Comparison of ENCODE assay signal across 8 cellular contexts in the genomic region with DNA sequence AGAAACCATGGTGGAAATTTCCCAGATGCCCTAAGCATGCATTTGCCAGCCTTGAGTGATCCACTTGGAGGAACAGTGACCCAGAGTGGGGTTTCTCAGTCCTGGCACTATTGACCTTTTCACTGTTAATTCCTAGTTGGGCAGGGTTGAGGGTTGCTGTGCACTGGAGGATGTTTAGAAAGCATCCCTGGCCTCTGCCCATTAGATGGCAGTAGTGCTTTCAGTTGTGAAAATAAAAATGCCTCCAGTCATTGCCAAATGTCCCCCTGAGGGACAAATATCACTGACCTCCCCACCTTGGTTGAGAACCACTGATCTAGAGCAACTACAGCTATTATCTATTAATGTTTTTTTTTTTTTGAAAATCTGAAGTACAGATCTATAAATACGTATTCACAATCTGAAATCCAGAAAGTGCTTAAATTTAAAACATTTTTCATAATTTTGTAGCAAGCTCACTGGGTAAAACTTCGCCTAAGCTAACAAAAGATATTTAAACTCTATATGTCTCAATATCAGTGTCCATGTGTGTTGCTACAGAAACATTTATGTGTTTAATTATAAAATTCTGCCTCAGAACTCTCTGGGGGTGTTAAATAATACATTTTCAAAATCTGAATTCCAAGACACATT. TPM values are rescaled to one million over a fixed set of nuclear protein-coding genes. Genes with fewer than 3 reads are reported as not detected.
DNase-seq lines count a peak whose midpoint lies in the region; ATAC-seq and TF ChIP-seq lines count a peak whose summit lies in the region.

No MANE protein-coding gene starts in this region.

- no peak overlapping the region for H2AFZ ChIP-seq in OCI-LY3 (ENCODE audit: low read depth, low read length)
- H2AFZ ChIP-seq in neural cell (ENCODE audit: low read depth, low read length): no peak overlapping the region

- H3K4me3 ChIP-seq in OCI-LY3 (ENCODE audit: low read length) (no peak overlapping the region), neural cell (ENCODE audit: low read length) (no peak overlapping the region)

- no peaks in the 10 kb centered on the region for H3F3A ChIP-seq in neural cell (ENCODE audit: insufficient read depth, low read length, poor library complexity, severe bottlenecking)

- H3K9me2 ChIP-seq in neural cell (ENCODE audit: insufficient read depth, low read length): no peaks in the 10 kb centered on the region

- no peaks in the 10 kb centered on the region for H3K27me3 ChIP-seq in OCI-LY3 (ENCODE audit: low read depth, low read length)
- no peaks in the 10 kb centered on the region for H3K27me3 ChIP-seq in neural cell (ENCODE audit: insufficient read depth, low read depth, low read length)

- no peak overlapping the region for H3K27ac ChIP-seq in OCI-LY3 (ENCODE audit: low read length)
- H3K27ac ChIP-seq in neural cell (ENCODE audit: low read length): no peak overlapping the region

- TF ChIP-seq CTCF in AG09319 (IDR thresholded peaks at IDR 0.05; ENCODE audit: low read depth, low read length) (peak; percentile 76), GM13977 (IDR thresholded peaks at IDR 0.05; ENCODE audit: extremely low read depth, insufficient read depth, missing control alignments) (peak; percentile 58), OCI-LY3 (IDR thresholded peaks at IDR 0.05; ENCODE audit: low read depth, low read length) (peak; percentile 49), neural cell (IDR thresholded peaks at IDR 0.05; ENCODE audit: poor library complexity, severe bottlenecking) (peak; percentile 74)

- H3K36me3 ChIP-seq in OCI-LY3 (replicated peaks; ENCODE audit: low read depth, low read length) (no peaks in the 10 kb centered on the region), neural cell (ENCODE audit: insufficient read depth, low read length) (no peaks in the 10 kb centered on the region)

- H3K9ac ChIP-seq in OCI-LY3 (ENCODE audit: low read length) (no peak overlapping the region), neural cell (ENCODE audit: low read length) (no peak overlapping the region)

- no peak for ATAC-seq in GM21576 (IDR thresholded peaks at IDR 0.05; ENCODE audit: unreplicated experiment)

- no peaks in the 10 kb centered on the region for H3K79me2 ChIP-seq in OCI-LY3 (ENCODE audit: low read length)
- no peaks in the 10 kb centered on the region for H3K79me2 ChIP-seq in neural cell (replicated peaks; ENCODE audit: insufficient read depth, low read length)

- H3K9me3 ChIP-seq in OCI-LY3 (ENCODE audit: insufficient read depth, low read length) (no peaks in the 10 kb centered on the region), neural cell (ENCODE audit: low read length) (no peaks in the 10 kb centered on the region)

- no peaks in the 10 kb centered on the region for H4K20me1 ChIP-seq in OCI-LY3 (ENCODE audit: insufficient read depth, low read length)
- no peaks in the 10 kb centered on the region for H4K20me1 ChIP-seq in neural cell (ENCODE audit: insufficient read depth)

- H3K4me2 ChIP-seq in OCI-LY3 (ENCODE audit: low read length) (no peak overlapping the region), neural cell (ENCODE audit: low read length) (no peak overlapping the region)

- TF ChIP-seq EP300 in neural cell (conservative IDR thresholded peaks at IDR 0.05; ENCODE audit: poor library complexity, severe bottlenecking): no peak

- H3K4me1 ChIP-seq in OCI-LY3 (ENCODE audit: low read length): no peaks in the 10 kb centered on the region

- DNase-seq in AG09319 (ENCODE audit: extremely low read depth, low read depth): no peak
- DNase-seq in GM13977 (ENCODE audit: low spot score): no peak
- DNase-seq in ecto neural progenitor cell (ENCODE audit: low spot score): peak; percentile 49
- no peak for DNase-seq in activated CD4-positive, CD25-positive, alpha-beta regulatory T cell (lab: John Stamatoyannopoulos, UW)
- DNase-seq in stimulated activated CD4-positive, alpha-beta T cell treated with anti-CD3 and anti-CD28 coated beads, Interleukin-12 subunit alpha, Interleukin-12 subunit beta, amount 100 ng/mL, for 4 hours: no peak

- peak; percentile 75 for TF ChIP-seq RAD21 in neural cell (conservative IDR thresholded peaks at IDR 0.05)

- in situ Hi-C loops in GM13977 (cut with MboI; ENCODE audit: low pct_unique_long_range_greater_than_20kb, low sequenced_read_pairs, unreplicated experiment): no loop called here

TF ChIP-seq in neural cell, 6 proteins besides CTCF, POLR2A, EP300 and RAD21:
- TF ChIP-seq MXI1 (conservative IDR thresholded peaks at IDR 0.05; ENCODE audit: poor library complexity, severe bottlenecking): no peak
- peak; percentile 81 for TF ChIP-seq SMC3 (conservative IDR thresholded peaks at IDR 0.05; ENCODE audit: poor library complexity)

RNA-seq across cellular contexts. Expression of gene F3, which starts 27.3 kb away (rescaled TPM):
- 0.10 TPM in 1 of 2 replicates, not detected in the other for polyA plus RNA-seq in neural cell
- polyA minus RNA-seq in neural cell: 0.23 TPM in 1 of 2 replicates, not detected in the other
